8 cellular contexts compared by ENCODE assay signal in genomic region chr4:9409793-9410192, GRCh38. TPM values are rescaled to one million over a fixed set of nuclear protein-coding genes. Genes with fewer than 3 reads are reported as not detected.
"Had no signal": no experiment of that assay in that cellular context is flagged by ENCODE, and none has a peak within 500 bp of the region (broad histone marks: within the 10 kb centered on the region; RNA-seq: fewer than 3 reads in every experiment).

No MANE protein-coding gene starts in this region.

- H3K27ac Mint-ChIP-seq: GM23338, H9, IgD-negative memory B cell had no signal

- H3K4me1 Mint-ChIP-seq: GM23338, H9, IgD-negative memory B cell had no signal

- DNase-seq: H9, HCEC 1CT had no signal

- H3K27ac ChIP-seq: HL-60 had no signal

- H3K4me3 ChIP-seq: GM23338 had no signal

- ATAC-seq: GM23338, HepG2 had no signal

- H3K4me3 Mint-ChIP-seq: GM23338, H9, IgD-negative memory B cell had no signal

- H3K36me3 Mint-ChIP-seq: IgD-negative memory B cell had no signal

RNA-seq across cellular contexts. Expression of gene DEFB131A, which starts 34.4 kb away (rescaled TPM):
- total RNA-seq: GM23338, H1, H9, HepG2, HT1080 had no signal
- polyA plus RNA-seq: GM23338, H1, HepG2, IgD-negative memory B cell had no signal

RNA-seq across cellular contexts. Expression of gene USP17L30, which starts 46.9 kb away (rescaled TPM):
- total RNA-seq: GM23338, H1, H9, HepG2, HT1080 had no signal
- polyA plus RNA-seq: GM23338, H1, HepG2, IgD-negative memory B cell had no signal

RNA-seq across cellular contexts. Expression of gene USP17L29, which starts 56.4 kb away (rescaled TPM):
- total RNA-seq: GM23338, H1, H9, HepG2, HT1080 had no signal
- polyA plus RNA-seq: GM23338, H1, HepG2, IgD-negative memory B cell had no signal
